1 cellular context compared by ENCODE assay signal in the genomic region with DNA sequence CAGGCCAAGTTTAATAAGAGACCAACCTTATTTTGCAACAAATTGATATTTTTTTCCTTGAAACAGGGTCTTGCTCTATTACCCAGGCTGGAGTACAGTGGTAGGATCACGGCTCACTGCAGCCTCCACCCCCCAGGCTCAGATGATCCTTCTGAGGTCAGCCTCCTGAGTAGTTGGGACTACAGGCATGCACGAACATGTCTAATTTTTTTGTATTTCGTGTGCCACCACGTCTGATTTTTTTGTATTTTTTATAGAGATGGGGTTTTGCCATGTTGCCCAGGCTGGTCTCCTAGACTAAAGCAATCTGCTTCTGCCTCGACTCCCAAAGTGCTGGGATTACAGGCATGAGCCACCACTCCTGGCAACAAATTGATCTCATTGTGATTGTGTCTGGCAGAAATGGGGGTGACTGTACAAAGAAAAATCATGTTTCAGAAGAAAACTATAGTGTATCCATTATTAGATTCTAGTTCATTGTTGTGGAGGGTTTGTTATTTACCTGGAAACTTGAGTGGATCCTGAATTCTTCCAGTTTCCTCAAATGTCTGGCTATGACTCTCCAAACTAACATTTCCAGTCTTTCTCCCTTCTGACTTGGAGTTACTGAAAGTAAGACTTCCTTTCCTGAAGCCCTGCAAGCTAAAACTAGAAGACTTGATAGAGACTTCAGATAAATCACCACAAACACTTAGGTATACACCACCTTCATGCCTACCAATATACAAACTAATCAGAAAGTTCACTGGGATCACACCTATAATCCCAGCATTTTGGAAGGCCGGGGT.
TF ChIP-seq lines count a peak whose summit lies in the region.

No MANE protein-coding gene starts in this region.

TF ChIP-seq in GM23338, 12 proteins besides CTCF, POLR2A, EP300 and RAD21 (continued from another document):
- TF ChIP-seq STAT1 (IDR thresholded peaks at IDR 0.05; ENCODE audit: unreplicated experiment) = no peak
- no peak for TF ChIP-seq REST (IDR thresholded peaks at IDR 0.05; ENCODE audit: unreplicated experiment)
- no peak for TF ChIP-seq ZNF331 (CRISPR knock-in tag; IDR thresholded peaks at IDR 0.05; ENCODE audit: low read depth)
- no peak for TF ChIP-seq EZH2 (IDR thresholded peaks at IDR 0.05; ENCODE audit: low read depth, unreplicated experiment)
- no peak for TF ChIP-seq POLR2AphosphoS5 (IDR thresholded peaks at IDR 0.05; ENCODE audit: low read depth)
- no peak for TF ChIP-seq ETS1 (IDR thresholded peaks at IDR 0.05)
- no peak for TF ChIP-seq CREB1 (CRISPR knock-in tag; IDR thresholded peaks at IDR 0.05; ENCODE audit: low read depth)
- no peak for TF ChIP-seq ZNF114 (CRISPR knock-in tag; IDR thresholded peaks at IDR 0.05)
- TF ChIP-seq EZH2phosphoT487 (IDR thresholded peaks at IDR 0.05; ENCODE audit: unreplicated experiment) = no peak
- no peak for TF ChIP-seq JUNB (IDR thresholded peaks at IDR 0.05; ENCODE audit: unreplicated experiment)
- TF ChIP-seq, protein P1, sequence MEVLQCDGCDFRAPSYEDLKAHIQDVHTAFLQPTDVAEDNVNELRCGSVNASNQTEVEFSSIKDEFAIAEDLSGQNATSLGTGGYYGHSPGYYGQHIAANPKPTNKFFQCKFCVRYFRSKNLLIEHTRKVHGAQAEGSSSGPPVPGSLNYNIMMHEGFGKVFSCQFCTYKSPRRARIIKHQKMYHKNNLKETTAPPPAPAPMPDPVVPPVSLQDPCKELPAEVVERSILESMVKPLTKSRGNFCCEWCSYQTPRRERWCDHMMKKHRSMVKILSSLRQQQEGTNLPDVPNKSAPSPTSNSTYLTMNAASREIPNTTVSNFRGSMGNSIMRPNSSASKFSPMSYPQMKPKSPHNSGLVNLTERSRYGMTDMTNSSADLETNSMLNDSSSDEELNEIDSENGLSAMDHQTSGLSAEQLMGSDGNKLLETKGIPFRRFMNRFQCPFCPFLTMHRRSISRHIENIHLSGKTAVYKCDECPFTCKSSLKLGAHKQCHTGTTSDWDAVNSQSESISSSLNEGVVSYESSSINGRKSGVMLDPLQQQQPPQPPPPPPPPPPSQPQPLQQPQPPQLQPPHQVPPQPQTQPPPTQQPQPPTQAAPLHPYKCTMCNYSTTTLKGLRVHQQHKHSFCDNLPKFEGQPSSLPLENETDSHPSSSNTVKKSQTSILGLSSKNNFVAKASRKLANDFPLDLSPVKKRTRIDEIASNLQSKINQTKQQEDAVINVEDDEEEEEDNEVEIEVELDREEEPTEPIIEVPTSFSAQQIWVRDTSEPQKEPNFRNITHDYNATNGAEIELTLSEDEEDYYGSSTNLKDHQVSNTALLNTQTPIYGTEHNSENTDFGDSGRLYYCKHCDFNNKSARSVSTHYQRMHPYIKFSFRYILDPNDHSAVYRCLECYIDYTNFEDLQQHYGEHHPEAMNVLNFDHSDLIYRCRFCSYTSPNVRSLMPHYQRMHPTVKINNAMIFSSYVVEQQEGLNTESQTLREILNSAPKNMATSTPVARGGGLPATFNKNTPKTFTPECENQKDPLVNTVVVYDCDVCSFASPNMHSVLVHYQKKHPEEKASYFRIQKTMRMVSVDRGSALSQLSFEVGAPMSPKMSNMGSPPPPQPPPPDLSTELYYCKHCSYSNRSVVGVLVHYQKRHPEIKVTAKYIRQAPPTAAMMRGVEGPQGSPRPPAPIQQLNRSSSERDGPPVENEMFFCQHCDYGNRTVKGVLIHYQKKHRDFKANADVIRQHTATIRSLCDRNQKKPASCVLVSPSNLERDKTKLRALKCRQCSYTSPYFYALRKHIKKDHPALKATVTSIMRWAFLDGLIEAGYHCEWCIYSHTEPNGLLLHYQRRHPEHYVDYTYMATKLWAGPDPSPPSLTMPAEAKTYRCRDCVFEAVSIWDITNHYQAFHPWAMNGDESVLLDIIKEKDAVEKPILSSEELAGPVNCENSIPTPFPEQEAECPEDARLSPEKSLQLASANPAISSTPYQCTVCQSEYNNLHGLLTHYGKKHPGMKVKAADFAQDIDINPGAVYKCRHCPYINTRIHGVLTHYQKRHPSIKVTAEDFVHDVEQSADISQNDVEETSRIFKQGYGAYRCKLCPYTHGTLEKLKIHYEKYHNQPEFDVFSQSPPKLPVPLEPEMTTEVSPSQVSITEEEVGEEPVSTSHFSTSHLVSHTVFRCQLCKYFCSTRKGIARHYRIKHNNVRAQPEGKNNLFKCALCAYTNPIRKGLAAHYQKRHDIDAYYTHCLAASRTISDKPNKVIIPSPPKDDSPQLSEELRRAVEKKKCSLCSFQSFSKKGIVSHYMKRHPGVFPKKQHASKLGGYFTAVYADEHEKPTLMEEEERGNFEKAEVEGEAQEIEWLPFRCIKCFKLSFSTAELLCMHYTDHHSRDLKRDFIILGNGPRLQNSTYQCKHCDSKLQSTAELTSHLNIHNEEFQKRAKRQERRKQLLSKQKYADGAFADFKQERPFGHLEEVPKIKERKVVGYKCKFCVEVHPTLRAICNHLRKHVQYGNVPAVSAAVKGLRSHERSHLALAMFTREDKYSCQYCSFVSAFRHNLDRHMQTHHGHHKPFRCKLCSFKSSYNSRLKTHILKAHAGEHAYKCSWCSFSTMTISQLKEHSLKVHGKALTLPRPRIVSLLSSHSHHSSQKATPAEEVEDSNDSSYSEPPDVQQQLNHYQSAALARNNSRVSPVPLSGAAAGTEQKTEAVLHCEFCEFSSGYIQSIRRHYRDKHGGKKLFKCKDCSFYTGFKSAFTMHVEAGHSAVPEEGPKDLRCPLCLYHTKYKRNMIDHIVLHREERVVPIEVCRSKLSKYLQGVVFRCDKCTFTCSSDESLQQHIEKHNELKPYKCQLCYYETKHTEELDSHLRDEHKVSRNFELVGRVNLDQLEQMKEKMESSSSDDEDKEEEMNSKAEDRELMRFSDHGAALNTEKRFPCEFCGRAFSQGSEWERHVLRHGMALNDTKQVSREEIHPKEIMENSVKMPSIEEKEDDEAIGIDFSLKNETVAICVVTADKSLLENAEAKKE (CRISPR knock-in tag; IDR thresholded peaks at IDR 0.05) = no peak
